ENCODE assay signal across 18 cellular contexts in the genomic region with DNA sequence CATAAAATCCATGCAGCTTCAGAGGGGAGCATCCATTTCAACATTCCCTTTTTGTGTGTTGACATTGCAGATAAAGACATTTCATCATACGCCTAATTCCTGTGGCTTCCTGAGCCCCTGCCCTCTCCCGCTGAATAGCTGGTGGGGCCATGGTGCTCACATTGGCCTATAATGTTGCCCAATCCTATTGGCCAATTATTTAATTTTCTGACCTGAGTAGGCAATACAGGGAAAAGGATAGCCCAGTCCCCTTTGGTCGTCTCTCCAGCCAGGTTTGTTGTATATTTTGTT.
DNase-seq lines count a peak whose midpoint lies in the region; ATAC-seq, FAIRE-seq and TF ChIP-seq lines count a peak whose summit lies in the region.
"Had no signal": no experiment of that assay in that cellular context is flagged by ENCODE, and none has a peak within 500 bp of the region (broad histone marks: within the 10 kb centered on the region; RNA-seq: fewer than 3 reads in every experiment).

No MANE protein-coding gene starts in this region.

- intact Hi-C loops in K562 (cut with micrococcal nuclease), result no loop called here

- H3K27ac ChIP-seq in K562 (ENCODE audit: extremely low read depth, low read depth, low read length) (no peak overlapping the region), liver (ENCODE audit: low read depth in 1 of 2, low read length in 2 of 2) (peak overlapping the region in 1 of 2 donors; percentile 9)

- DNase-seq in Daoy (ENCODE audit: low read depth), result peak; percentile 29
- DNase-seq in MV-4-11 (lab: John Stamatoyannopoulos, UW), result peak; percentile 53
- no peak for DNase-seq in K562 (ENCODE audit: extremely low read depth in 1 of 4, low spot score in 3 of 4)
- DNase-seq in T1000 (lab: John Stamatoyannopoulos, UW), result no peak
- DNase-seq in NCI-H2171 (lab: John Stamatoyannopoulos, UW), result no peak
- no peak for DNase-seq in GDM1 (lab: John Stamatoyannopoulos, UW)
- DNase-seq: CD4-positive, CD25-positive, alpha-beta regulatory T cell; HFFc6; Kasumi-1; NCI-H1436; NCI-H2029; NCI-H510A; NCI-H774 had no signal

- H3K4me1 ChIP-seq in K562 (replicated peaks in 1 of 2; ENCODE audit: control insufficient read depth in 2 of 2, insufficient read depth in 2 of 2, low read length in 2 of 2) (peaks cover 0 to 3% of the 10 kb centered on the region in 2 experiments; a peak in 1 of 5 replicates), liver (ENCODE audit: control insufficient read depth in 4 of 4, insufficient read depth in 4 of 4, low read length in 3 of 4) (peaks cover 16 to 38% (median 28%) of the 10 kb centered on the region in 4 donors)

- H3K36me3 ChIP-seq in K562 (ENCODE audit: control insufficient read depth, insufficient read depth, low read length), result no peaks in the 10 kb centered on the region
- H3K36me3 ChIP-seq in liver (ENCODE audit: control insufficient read depth in 4 of 4, insufficient read depth in 3 of 4, low read depth in 1 of 4, low read length in 3 of 4), result no peaks in the 10 kb centered on the region

- no TSS peak for BruUV-seq in K562 (replicated peaks; lab: Mats Ljungman, UMichigan)

- no peaks in the 10 kb centered on the region for H3K9me3 ChIP-seq in K562 (replicated peaks; ENCODE audit: control insufficient read depth, insufficient read depth, low read depth, low read length)
- H3K9me3 ChIP-seq in liver (ENCODE audit: control insufficient read depth in 4 of 4, low read length in 3 of 4), result no peaks in the 10 kb centered on the region

- H3K27me3 ChIP-seq in K562 (ENCODE audit: control insufficient read depth in 2 of 2, insufficient read depth in 2 of 2, low read length in 2 of 2) (peaks cover 2 to 33% of the 10 kb centered on the region in 2 experiments; a peak in 3 of 5 replicates), liver (ENCODE audit: control insufficient read depth in 4 of 4, insufficient read depth in 4 of 4, low read length in 3 of 4) (no peaks in the 10 kb centered on the region)

- POLR2A ChIA-PET in K562 (lab: Yijun Ruan, JAX), result no interaction called here

- H4K20me1 ChIP-seq in K562 (replicated peaks; ENCODE audit: control insufficient read depth, insufficient read depth, low read length), result no peaks in the 10 kb centered on the region; the same call in none of the 2 replicates

- no peak for FAIRE-seq in K562 (lab: Jason Lieb, UNC)
- FAIRE-seq: GM19239, H1 had no signal

- H3K4me2 ChIP-seq in K562 (ENCODE audit: insufficient read depth, low read length), result no peak overlapping the region

- WGBS in K562 (ENCODE audit: insufficient coverage, low coverage, missing lambda C conversion rate), result 2% methylated on average over 3 of the region's 3 CpGs
- 28% methylated on average over 3 of the region's 3 CpGs for WGBS in liver

- H2AFZ ChIP-seq in K562 (ENCODE audit: low read depth, low read length), result no peak overlapping the region

- TF ChIP-seq CTCF in K562 (IDR thresholded peaks at IDR 0.05 in 2 of 3, conservative IDR thresholded peaks at IDR 0.05 in 1 of 3; ENCODE audit: insufficient read depth in 2 of 3, low read depth in 1 of 3, low read length in 3 of 3) (no peak), liver (IDR thresholded peaks at IDR 0.05; ENCODE audit: low read depth, low read length, missing input control) (no peak)

- TF ChIP-seq POLR2A in K562 (conservative IDR thresholded peaks at IDR 0.05), result no peak

- H3K4me3 ChIP-seq in K562, result no peak overlapping the region
- H3K4me3 ChIP-seq in liver (ENCODE audit: low read depth in 1 of 3, low read length in 3 of 3), result no peak overlapping the region

- H3K79me2 ChIP-seq in K562 (ENCODE audit: control insufficient read depth, insufficient read depth, low read length), result no peaks in the 10 kb centered on the region

- H3K9ac ChIP-seq in K562 (ENCODE audit: insufficient read depth in 1 of 2, low read depth in 2 of 2, low read length in 2 of 2), result no peak overlapping the region
- H3K9ac ChIP-seq in liver (ENCODE audit: low read depth in 1 of 2, low read length in 2 of 2), result no peak overlapping the region

- in situ Hi-C loops in K562 (cut with MboI), result no loop called here

- TF ChIP-seq RAD21 in K562 (CRISPR knock-in tag; conservative IDR thresholded peaks at IDR 0.05 in 1 of 2, IDR thresholded peaks at IDR 0.05 in 1 of 2), result no peak
- peak; percentile 68 to 71 for TF ChIP-seq RAD21 in liver (IDR thresholded peaks at IDR 0.05)

- CTCF ChIA-PET in K562 (lab: Yijun Ruan, JAX; ENCODE audit: low intra/inter-chr PET ratio), result no interaction called here

- TF ChIP-seq EP300 in K562 (IDR thresholded peaks at IDR 0.05; ENCODE audit: low read length), result no peak

- no peak for ATAC-seq in K562
- ATAC-seq: Right ventricle myocardium inferior, SK-N-SH treated with all-trans-retinoic acid at 6 μM for 48 hours had no signal

- H3K9me1 ChIP-seq in K562 (ENCODE audit: control insufficient read depth, insufficient read depth, low read length), result no peaks in the 10 kb centered on the region

TF ChIP-seq in K562, 482 proteins besides CTCF, POLR2A, EP300 and RAD21:
- TF ChIP-seq CEBPG (CRISPR knock-in tag; IDR thresholded peaks at IDR 0.05) (no peak), CEBPG (tag; conservative IDR thresholded peaks at IDR 0.05 in 1 of 2, IDR thresholded peaks at IDR 0.05 in 1 of 2) (peak; percentile 58 to 64; a peak in 3 of 4 replicates), ZFP1 (CRISPR knock-in tag; IDR thresholded peaks at IDR 0.05) (no peak)

TF ChIP-seq in liver, 16 proteins besides CTCF, POLR2A, EP300 and RAD21:
- TF ChIP-seq, protein P1, sequence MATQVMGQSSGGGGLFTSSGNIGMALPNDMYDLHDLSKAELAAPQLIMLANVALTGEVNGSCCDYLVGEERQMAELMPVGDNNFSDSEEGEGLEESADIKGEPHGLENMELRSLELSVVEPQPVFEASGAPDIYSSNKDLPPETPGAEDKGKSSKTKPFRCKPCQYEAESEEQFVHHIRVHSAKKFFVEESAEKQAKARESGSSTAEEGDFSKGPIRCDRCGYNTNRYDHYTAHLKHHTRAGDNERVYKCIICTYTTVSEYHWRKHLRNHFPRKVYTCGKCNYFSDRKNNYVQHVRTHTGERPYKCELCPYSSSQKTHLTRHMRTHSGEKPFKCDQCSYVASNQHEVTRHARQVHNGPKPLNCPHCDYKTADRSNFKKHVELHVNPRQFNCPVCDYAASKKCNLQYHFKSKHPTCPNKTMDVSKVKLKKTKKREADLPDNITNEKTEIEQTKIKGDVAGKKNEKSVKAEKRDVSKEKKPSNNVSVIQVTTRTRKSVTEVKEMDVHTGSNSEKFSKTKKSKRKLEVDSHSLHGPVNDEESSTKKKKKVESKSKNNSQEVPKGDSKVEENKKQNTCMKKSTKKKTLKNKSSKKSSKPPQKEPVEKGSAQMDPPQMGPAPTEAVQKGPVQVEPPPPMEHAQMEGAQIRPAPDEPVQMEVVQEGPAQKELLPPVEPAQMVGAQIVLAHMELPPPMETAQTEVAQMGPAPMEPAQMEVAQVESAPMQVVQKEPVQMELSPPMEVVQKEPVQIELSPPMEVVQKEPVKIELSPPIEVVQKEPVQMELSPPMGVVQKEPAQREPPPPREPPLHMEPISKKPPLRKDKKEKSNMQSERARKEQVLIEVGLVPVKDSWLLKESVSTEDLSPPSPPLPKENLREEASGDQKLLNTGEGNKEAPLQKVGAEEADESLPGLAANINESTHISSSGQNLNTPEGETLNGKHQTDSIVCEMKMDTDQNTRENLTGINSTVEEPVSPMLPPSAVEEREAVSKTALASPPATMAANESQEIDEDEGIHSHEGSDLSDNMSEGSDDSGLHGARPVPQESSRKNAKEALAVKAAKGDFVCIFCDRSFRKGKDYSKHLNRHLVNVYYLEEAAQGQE (IDR thresholded peaks at IDR 0.05), result peak; percentile 73
- TF ChIP-seq, protein P2, sequence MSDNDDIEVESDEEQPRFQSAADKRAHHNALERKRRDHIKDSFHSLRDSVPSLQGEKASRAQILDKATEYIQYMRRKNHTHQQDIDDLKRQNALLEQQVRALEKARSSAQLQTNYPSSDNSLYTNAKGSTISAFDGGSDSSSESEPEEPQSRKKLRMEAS (IDR thresholded peaks at IDR 0.05), result peak; percentile 98
- TF ChIP-seq RXRA (IDR thresholded peaks at IDR 0.05), result peak; percentile 90 to 100
- TF ChIP-seq SP1 (IDR thresholded peaks at IDR 0.05), result peak; percentile 82
- TF ChIP-seq GABPA (IDR thresholded peaks at IDR 0.05 in 1 of 2, conservative IDR thresholded peaks at IDR 0.05 in 1 of 2), result peak in 1 of 2 donors; percentile 64
- TF ChIP-seq HNF4G (IDR thresholded peaks at IDR 0.05), result peak; percentile 55
- TF ChIP-seq, protein P3, sequence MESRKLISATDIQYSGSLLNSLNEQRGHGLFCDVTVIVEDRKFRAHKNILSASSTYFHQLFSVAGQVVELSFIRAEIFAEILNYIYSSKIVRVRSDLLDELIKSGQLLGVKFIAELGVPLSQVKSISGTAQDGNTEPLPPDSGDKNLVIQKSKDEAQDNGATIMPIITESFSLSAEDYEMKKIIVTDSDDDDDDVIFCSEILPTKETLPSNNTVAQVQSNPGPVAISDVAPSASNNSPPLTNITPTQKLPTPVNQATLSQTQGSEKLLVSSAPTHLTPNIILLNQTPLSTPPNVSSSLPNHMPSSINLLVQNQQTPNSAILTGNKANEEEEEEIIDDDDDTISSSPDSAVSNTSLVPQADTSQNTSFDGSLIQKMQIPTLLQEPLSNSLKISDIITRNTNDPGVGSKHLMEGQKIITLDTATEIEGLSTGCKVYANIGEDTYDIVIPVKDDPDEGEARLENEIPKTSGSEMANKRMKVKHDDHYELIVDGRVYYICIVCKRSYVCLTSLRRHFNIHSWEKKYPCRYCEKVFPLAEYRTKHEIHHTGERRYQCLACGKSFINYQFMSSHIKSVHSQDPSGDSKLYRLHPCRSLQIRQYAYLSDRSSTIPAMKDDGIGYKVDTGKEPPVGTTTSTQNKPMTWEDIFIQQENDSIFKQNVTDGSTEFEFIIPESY (IDR thresholded peaks at IDR 0.05), result peak; percentile 96
- TF ChIP-seq YY1 (IDR thresholded peaks at IDR 0.05), result peak; percentile 92
- TF ChIP-seq JUND (IDR thresholded peaks at IDR 0.05), result peak; percentile 54 to 93
- TF ChIP-seq HNF4A (conservative IDR thresholded peaks at IDR 0.05), result peak; percentile 85 to 96
- peak; percentile 96 for TF ChIP-seq FOXA2 (IDR thresholded peaks at IDR 0.05)
- TF ChIP-seq, protein P4, sequence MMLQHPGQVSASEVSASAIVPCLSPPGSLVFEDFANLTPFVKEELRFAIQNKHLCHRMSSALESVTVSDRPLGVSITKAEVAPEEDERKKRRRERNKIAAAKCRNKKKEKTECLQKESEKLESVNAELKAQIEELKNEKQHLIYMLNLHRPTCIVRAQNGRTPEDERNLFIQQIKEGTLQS (IDR thresholded peaks at IDR 0.05), result peak; percentile 90
- TF ChIP-seq EGR1 (IDR thresholded peaks at IDR 0.05; ENCODE audit: low read depth in 2 of 2), result peak in 1 of 2 donors; percentile 89
- peak; percentile 80 for TF ChIP-seq NR2F2 (IDR thresholded peaks at IDR 0.05)
- peak; percentile 96 for TF ChIP-seq FOXA1 (IDR thresholded peaks at IDR 0.05)
- no peak for TF ChIP-seq TAF1 (conservative IDR thresholded peaks at IDR 0.05)
TF ChIP-seq in liver: peak in this region for 15.

Comparison
In these comparisons a context has a peak if more than half of its experiments do, and no peak if none do; other contexts are left out.
1. DNase-seq: peak in Daoy (single experiment) and MV-4-11 (single experiment); none in K562 (0 of 4), T1000 (single experiment), NCI-H2171 (single experiment) and GDM1 (single experiment).